In genomic region chr12:94100990-94101901, GRCh38 we compare ENCODE assay signal across 1 cellular context.
TF ChIP-seq lines count a peak whose summit lies in the region.

No MANE protein-coding gene starts in this region.

TF ChIP-seq in K562, 482 proteins besides CTCF, POLR2A, EP300 and RAD21 (continued from another document and continues in another):
- peak; percentile 59 for TF ChIP-seq MGA (IDR thresholded peaks at IDR 0.05)
- 0 out of 4 replicates have a peak, but pooled peaks of 1 of the 2 experiments have one; percentile 41 for TF ChIP-seq TEAD1 (CRISPR knock-in tag; IDR thresholded peaks at IDR 0.05)
- TF ChIP-seq CTBP1 (IDR thresholded peaks at IDR 0.05; ENCODE audit: borderline replicate concordance): peak; percentile 44
- 0 out of 2 replicates have a peak, but pooled peaks have one; percentile 36 for TF ChIP-seq ETS1 (conservative IDR thresholded peaks at IDR 0.05; ENCODE audit: control insufficient read depth, low read depth, low read length)
- TF ChIP-seq PHF20 (IDR thresholded peaks at IDR 0.05; ENCODE audit: partially characterized antibody): peak; percentile 30
- TF ChIP-seq SMAD4 (CRISPR knock-in tag; conservative IDR thresholded peaks at IDR 0.05): peak; percentile 49; the same call in 1 of the 2 replicates
- no peak for TF ChIP-seq ZFPM2 (CRISPR knock-in tag; IDR thresholded peaks at IDR 0.05)
- TF ChIP-seq FOXP1 (CRISPR knock-in tag; IDR thresholded peaks at IDR 0.05): peak; percentile 54; the same call in 1 of the 2 replicates
- peak; percentile 64; the same call in 1 of the 2 replicates for TF ChIP-seq BHLHE40 (IDR thresholded peaks at IDR 0.05; ENCODE audit: low read length)
- TF ChIP-seq HNRNPK (IDR thresholded peaks at IDR 0.05; ENCODE audit: low read depth, low read length, poor library complexity, severe bottlenecking): no peak
- TF ChIP-seq MCM2 (IDR thresholded peaks at IDR 0.05; ENCODE audit: low read depth): no peak
- TF ChIP-seq FOXK2 (conservative IDR thresholded peaks at IDR 0.05 in 1 of 2, IDR thresholded peaks at IDR 0.05 in 1 of 2; ENCODE audit: low read depth in 2 of 2): no peak
- no peak for TF ChIP-seq THRA (IDR thresholded peaks at IDR 0.05)
- TF ChIP-seq L3MBTL2 (IDR thresholded peaks at IDR 0.05): peak; percentile 69; the same call in 1 of the 2 replicates
- TF ChIP-seq ZBTB2 (IDR thresholded peaks at IDR 0.05): no peak
- TF ChIP-seq MTF1 (CRISPR knock-in tag; IDR thresholded peaks at IDR 0.05; ENCODE audit: borderline replicate concordance): no peak
- no peak for TF ChIP-seq ZBTB33 (CRISPR knock-in tag; IDR thresholded peaks at IDR 0.05)
- TF ChIP-seq U2AF2 (optimal IDR thresholded peaks at IDR 0.05; ENCODE audit: low read depth, low read length): no peak
- TF ChIP-seq MITF (IDR thresholded peaks at IDR 0.05): no peak
- peak; percentile 13; the same call in 1 of the 2 replicates for TF ChIP-seq CXXC5 (CRISPR knock-in tag; IDR thresholded peaks at IDR 0.05)
- 0 out of 2 replicates have a peak, but pooled peaks have one; percentile 17 for TF ChIP-seq CREM (IDR thresholded peaks at IDR 0.05; ENCODE audit: low read depth)
- peak; percentile 99 for TF ChIP-seq STAG1 (CRISPR knock-in tag; IDR thresholded peaks at IDR 0.05; ENCODE audit: borderline replicate concordance)
- no peak for TF ChIP-seq ZNF644 (tag; IDR thresholded peaks at IDR 0.05; ENCODE audit: low read depth)
- TF ChIP-seq SRSF1 (IDR thresholded peaks at IDR 0.05; ENCODE audit: low read depth, low read length): no peak
- peak; percentile 23; the same call in 1 of the 2 replicates for TF ChIP-seq TCF3 (CRISPR knock-in tag; IDR thresholded peaks at IDR 0.05)
- TF ChIP-seq E2F1 (CRISPR knock-in tag; IDR thresholded peaks at IDR 0.05): no peak
- TF ChIP-seq ZNF830 (CRISPR knock-in tag; IDR thresholded peaks at IDR 0.05): no peak
- TF ChIP-seq E2F6 (IDR thresholded peaks at IDR 0.05; ENCODE audit: borderline replicate concordance in 1 of 2, extremely low read depth in 1 of 2, insufficient read depth in 1 of 2, insufficient read length in 1 of 2, low read depth in 1 of 2, low read length in 1 of 2, poor library complexity in 1 of 2, severe bottlenecking in 1 of 2): peak; percentile 58 to 68
- TF ChIP-seq MAX (CRISPR knock-in tag; IDR thresholded peaks at IDR 0.05): peak; percentile 59; the same call in 1 of the 2 replicates
- TF ChIP-seq ZNF24 (IDR thresholded peaks at IDR 0.05): no peak
